7 cellular contexts compared by ENCODE assay signal in genomic region chr17:32352734-32353133, GRCh38. TPM values are rescaled to one million over a fixed set of nuclear protein-coding genes. Genes with fewer than 3 reads are reported as not detected.
DNase-seq lines count a peak whose midpoint lies in the region; ATAC-seq and TF ChIP-seq lines count a peak whose summit lies in the region.
"Not testable (repeated sequence)": the region's sequence is repeated elsewhere in the genome, so short reads cannot be mapped to it uniquely, and the experiment has no call there.

No MANE protein-coding gene starts in this region.

- WGBS in mesodermal cell (ENCODE audit: insufficient coverage in 2 of 2), 2 experiments: 94 to 95% methylated on average over 8 to 9 of the region's 9 CpGs

- H3K36me3 ChIP-seq in OCI-LY1 (ENCODE audit: insufficient read depth, low read length) (peaks cover 62% of the 10 kb centered on the region), mesodermal cell (ENCODE audit: control insufficient read depth, insufficient read depth, low read length) (peaks cover 59% of the 10 kb centered on the region), rectal smooth muscle tissue (ENCODE audit: control insufficient read depth, insufficient read depth, low read length) (peaks cover 13% of the 10 kb centered on the region)
- not testable (repeated sequence) for H3K36me3 ChIP-seq in breast epithelium

- not testable (repeated sequence) for H2AFZ ChIP-seq in OCI-LY1 (ENCODE audit: low read length)

- H3K9me3 Mint-ChIP-seq in activated CD8-positive, alpha-beta T cell treated with anti-CD3 and anti-CD28 coated beads, Interleukin-2, amount 10 ng/mL, durations not matched to agents 7 days and 5 days (ENCODE audit: insufficient read depth): not testable (repeated sequence)

- H3K4me3 Mint-ChIP-seq in activated CD8-positive, alpha-beta T cell treated with anti-CD3 and anti-CD28 coated beads, Interleukin-2, amount 10 ng/mL, durations not matched to agents 7 days and 5 days: peak overlapping the region; percentile 100

- intact Hi-C loops in breast epithelium (cut with DNase I; ENCODE audit: low total_unique reads): not testable (repeated sequence)

- H3K27me3 Mint-ChIP-seq in activated CD8-positive, alpha-beta T cell treated with anti-CD3 and anti-CD28 coated beads, Interleukin-2, amount 10 ng/mL, durations not matched to agents 7 days and 5 days (ENCODE audit: low read depth): not testable (repeated sequence)

- not testable (repeated sequence) for H4K20me1 ChIP-seq in OCI-LY1 (ENCODE audit: insufficient read depth, low read length)

- H3K9me2 ChIP-seq in OCI-LY1 (ENCODE audit: low read depth, low read length): not testable (repeated sequence)

- H3K4me1 ChIP-seq in OCI-LY1 (ENCODE audit: insufficient read depth, low read length, severe bottlenecking): peaks cover 35% of the 10 kb centered on the region
- peaks cover 0 to 33% of the 10 kb centered on the region in 2 donors for H3K4me1 ChIP-seq in breast epithelium
- H3K4me1 ChIP-seq in mesodermal cell (ENCODE audit: control insufficient read depth, insufficient read depth, low read length, poor library complexity, severe bottlenecking): peaks cover 14% of the 10 kb centered on the region
- H3K4me1 ChIP-seq in rectal smooth muscle tissue (ENCODE audit: control insufficient read depth, insufficient read depth, low read length): peaks cover 14% of the 10 kb centered on the region

- TF ChIP-seq POLR2A in breast epithelium (IDR thresholded peaks at IDR 0.05): not testable (repeated sequence)

- H3K27ac Mint-ChIP-seq in activated CD8-positive, alpha-beta T cell treated with anti-CD3 and anti-CD28 coated beads, Interleukin-2, amount 10 ng/mL, durations not matched to agents 7 days and 5 days: not testable (repeated sequence)

- peaks cover 56% of the 10 kb centered on the region for H3K4me1 Mint-ChIP-seq in activated CD8-positive, alpha-beta T cell treated with anti-CD3 and anti-CD28 coated beads, Interleukin-2, amount 10 ng/mL, durations not matched to agents 7 days and 5 days (ENCODE audit: low read depth)

- H3F3A ChIP-seq in OCI-LY1 (ENCODE audit: insufficient read depth, low read length): not testable (repeated sequence)

- H3K36me3 Mint-ChIP-seq in activated CD8-positive, alpha-beta T cell treated with anti-CD3 and anti-CD28 coated beads, Interleukin-2, amount 10 ng/mL, durations not matched to agents 7 days and 5 days (ENCODE audit: low read depth): peaks cover 65% of the 10 kb centered on the region

- POLR2A ChIA-PET in activated CD8-positive, alpha-beta T cell treated with anti-CD3 and anti-CD28 coated beads, Interleukin-2, amount 10 ng/mL, durations not matched to agents 7 days and 5 days (lab: Charles Lee): not testable (repeated sequence)

- ATAC-seq in activated CD8-positive, alpha-beta T cell treated with anti-CD3 and anti-CD28 coated beads, Interleukin-2, amount 10 ng/mL, durations not matched to agents 7 days and 5 days: not testable (repeated sequence)

- H3K27ac ChIP-seq in OCI-LY1 (ENCODE audit: low read depth, low read length, poor library complexity, severe bottlenecking); mesodermal cell (ENCODE audit: low read depth, low read length, severe bottlenecking); rectal smooth muscle tissue (ENCODE audit: low read depth, low read length): not testable (repeated sequence)
- H3K27ac ChIP-seq in breast epithelium: peak overlapping the region in 1 of 2 donors; percentile 36

- H3K9me3 ChIP-seq in OCI-LY1 (ENCODE audit: low read length); breast epithelium; mesodermal cell (ENCODE audit: control insufficient read depth, low read length): not testable (repeated sequence)

- H3K79me2 ChIP-seq in OCI-LY1 (ENCODE audit: insufficient read depth, low read length): peaks cover 69% of the 10 kb centered on the region

- H3K4me3 ChIP-seq in GM08714 (ENCODE audit: low read length): peak overlapping the region; percentile 82
- peak overlapping the region; percentile 96 for H3K4me3 ChIP-seq in OCI-LY1 (ENCODE audit: low read depth, low read length, poor library complexity, severe bottlenecking)
- H3K4me3 ChIP-seq in breast epithelium: peak overlapping the region in 2 of 3 donors; percentile 93
- H3K4me3 ChIP-seq in fibroblast of pulmonary artery (replicated peaks; ENCODE audit: low read depth, low read length): peak overlapping the region; percentile 98
- H3K4me3 ChIP-seq in mesodermal cell (ENCODE audit: extremely low read depth, insufficient read depth, low read length, poor library complexity, severe bottlenecking): peak overlapping the region; percentile 95
- H3K4me3 ChIP-seq in rectal smooth muscle tissue (ENCODE audit: low read length): peak overlapping the region; percentile 48

- CTCF ChIA-PET in activated CD8-positive, alpha-beta T cell treated with anti-CD3 and anti-CD28 coated beads, Interleukin-2, amount 10 ng/mL, durations not matched to agents 7 days and 5 days (lab: Charles Lee): interaction anchor here (1.7 kb wide), 1 partner anchor 91 kb away, joined by 5 read pairs; the partner anchor contains the start of gene PSMD11

- H3K27me3 ChIP-seq in OCI-LY1 (ENCODE audit: insufficient read depth, low read length); breast epithelium; rectal smooth muscle tissue (ENCODE audit: control insufficient read depth, insufficient read depth, low read length): not testable (repeated sequence)

- TF ChIP-seq CTCF in OCI-LY1 (IDR thresholded peaks at IDR 0.05; ENCODE audit: low read length); breast epithelium (IDR thresholded peaks at IDR 0.05); fibroblast of pulmonary artery (IDR thresholded peaks at IDR 0.05; ENCODE audit: low read length, missing control alignments): not testable (repeated sequence)

- not testable (repeated sequence) for DNase-seq in activated CD8-positive, alpha-beta T cell treated with anti-CD3 and anti-CD28 coated beads, Interleukin-2, amount 10 ng/mL, durations not matched to agents 7 days and 5 days; breast epithelium (ENCODE audit: low spot score in 2 of 2); fibroblast of pulmonary artery (ENCODE audit: low read depth)

- H3K9ac ChIP-seq in OCI-LY1 (ENCODE audit: low read length); rectal smooth muscle tissue (ENCODE audit: low read length): not testable (repeated sequence)

- peak overlapping the region; percentile 86; the same call in 1 of the 2 replicates for H3K4me2 ChIP-seq in OCI-LY1 (ENCODE audit: low read length)

RNA-seq across cellular contexts. Expression of gene ZNF207, which starts 2.8 kb away (rescaled TPM):
- total RNA-seq in activated CD8-positive, alpha-beta T cell treated with anti-CD3 and anti-CD28 coated beads, Interleukin-2, amount 10 ng/mL, durations not matched to agents 7 days and 5 days: 100 to 1,000 TPM; 250 to 263 TPM
- 100 to 1,000 TPM; 145 to 238 (median 172) TPM for total RNA-seq in breast epithelium
- 189 TPM for polyA plus RNA-seq in mesodermal cell (2013, experiment 1 of 2)
- 189 TPM for polyA plus RNA-seq in mesodermal cell (2013, experiment 2 of 2)

RNA-seq across cellular contexts. Expression of gene C17orf75, which starts 10.8 kb away (rescaled TPM):
- 10 to 100 TPM; 29.0 to 34.0 TPM for total RNA-seq in activated CD8-positive, alpha-beta T cell treated with anti-CD3 and anti-CD28 coated beads, Interleukin-2, amount 10 ng/mL, durations not matched to agents 7 days and 5 days
- 10 to 100 TPM; 11.5 to 16.5 (median 14.7) TPM for total RNA-seq in breast epithelium
- 27.5 TPM for polyA plus RNA-seq in mesodermal cell (2013, experiment 1 of 2)
- 30.5 TPM for polyA plus RNA-seq in mesodermal cell (2013, experiment 2 of 2)

Comparison
In these comparisons a context has a peak if more than half of its experiments do, and no peak if none do; other contexts are left out.
1. H3K4me3 ChIP-seq: peak in every context shown above with its lines; median percentile 98 in fibroblast of pulmonary artery; 96 in OCI-LY1; 95 in mesodermal cell; 93 in breast epithelium; 82 in GM08714; 48 in rectal smooth muscle tissue.